ENCODE assay signal across 10 cellular contexts in the genomic region with DNA sequence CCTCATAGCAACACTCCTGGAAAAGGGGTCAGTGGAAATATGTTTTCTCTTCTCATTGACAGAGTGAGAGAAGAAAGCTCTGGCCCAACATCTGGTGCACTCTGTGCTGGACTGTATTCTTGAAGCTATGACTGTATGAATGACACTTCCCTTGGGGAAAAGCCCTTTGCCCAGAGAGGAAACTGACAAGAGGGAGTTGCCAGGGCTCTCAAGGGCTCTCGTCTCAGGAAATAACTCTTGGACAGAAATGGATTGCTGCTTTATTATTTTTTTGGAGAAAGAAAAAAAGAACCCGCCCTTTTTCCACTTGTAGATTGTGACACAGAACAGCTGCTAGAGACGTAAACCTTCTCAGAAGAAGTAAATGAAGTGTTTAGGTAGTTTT. TPM values are rescaled to one million over a fixed set of nuclear protein-coding genes. Genes with fewer than 3 reads are reported as not detected.
DNase-seq lines count a peak whose midpoint lies in the region; ATAC-seq and TF ChIP-seq lines count a peak whose summit lies in the region.
"Had no signal": no experiment of that assay in that cellular context is flagged by ENCODE, and none has a peak within 500 bp of the region (broad histone marks: within the 10 kb centered on the region; RNA-seq: fewer than 3 reads in every experiment).

No MANE protein-coding gene starts in this region.

- H3K36me3 ChIP-seq in GM23338 (ENCODE audit: insufficient read depth) = no peaks in the 10 kb centered on the region
- H3K36me3 ChIP-seq in spleen = no peaks in the 10 kb centered on the region

- H3K36me3 Mint-ChIP-seq in GM23338 (ENCODE audit: low read depth) = peaks cover 9% of the 10 kb centered on the region; the same call in 2 of the 3 replicates

- H3K27ac ChIP-seq in GM23338 (ENCODE audit: low read depth) = 0 out of 2 replicates have a peak overlapping the region, but pooled peaks have one; percentile 15
- peak overlapping the region; percentile 3 to 84 (median 76) for H3K27ac ChIP-seq in spleen

- no peak overlapping the region for H3K27ac Mint-ChIP-seq in GM23338

- peak in 1 of 3 donors; percentile 19 for TF ChIP-seq POLR2A in spleen (IDR thresholded peaks at IDR 0.05)

- H3K79me2 ChIP-seq in GM23338 (replicated peaks; ENCODE audit: insufficient read depth) = peaks cover 83% of the 10 kb centered on the region

- H4K20me1 ChIP-seq in GM23338 (replicated peaks; ENCODE audit: insufficient read depth) = no peaks in the 10 kb centered on the region

- H3K9me3 ChIP-seq in spleen = peaks cover 0 to 10% (median 0%) of the 10 kb centered on the region in 8 donors

- no peak overlapping the region for H3K4me3 Mint-ChIP-seq in GM23338

- 0 out of 2 replicates have a peak overlapping the region, but pooled peaks have one; percentile 64 for H3K4me2 ChIP-seq in GM23338

- H3K4me1 ChIP-seq in GM23338 (ENCODE audit: insufficient read depth) = peaks cover 66% of the 10 kb centered on the region
- H3K4me1 ChIP-seq in spleen = peaks cover 24 to 97% (median 72%) of the 10 kb centered on the region in 6 donors

- DNase-seq in GM23338 (ENCODE audit: low spot score) (no peak), NCI-H226 (peak; percentile 56), left ventricle myocardium superior (no peak), spleen (no peak), NCI-H146 (lab: John Stamatoyannopoulos, UW) (no peak)
- DNase-seq: activated CD4-positive, alpha-beta T cell treated with anti-CD3 and anti-CD28 coated beads, Interleukin-2, amount 50 U/mL, for 48 hours; central memory CD4-positive, alpha-beta T cell; OCI-M1 had no signal

- no peaks in the 10 kb centered on the region for H3K9me2 ChIP-seq in GM23338 (ENCODE audit: insufficient read depth)

- peaks cover 75% of the 10 kb centered on the region for H3K4me1 Mint-ChIP-seq in GM23338

- H3K4me3 ChIP-seq in GM23338 = no peak overlapping the region
- H3K4me3 ChIP-seq in spleen = peak overlapping the region in 1 of 8 donors; percentile 23

- peaks cover 3% of the 10 kb centered on the region for H3K27me3 Mint-ChIP-seq in GM23338 (ENCODE audit: insufficient read depth, low read depth, poor library complexity)

- H3K9me3 Mint-ChIP-seq in GM23338 = no peaks in the 10 kb centered on the region

- H2AFZ ChIP-seq in GM23338 = no peak overlapping the region

- WGBS in spleen, 5 donors = 15 to 22% (median 17%) methylated on average over 3 of the region's 3 CpGs

- H3K27me3 ChIP-seq in GM23338 (ENCODE audit: insufficient read depth) = no peaks in the 10 kb centered on the region
- no peaks in the 10 kb centered on the region for H3K27me3 ChIP-seq in spleen (replicated peaks in 1 of 7)

- H3F3A ChIP-seq in GM23338 (replicated peaks; ENCODE audit: low read depth) = no peaks in the 10 kb centered on the region

- no peak for TF ChIP-seq CTCF in GM23338 (conservative IDR thresholded peaks at IDR 0.05; ENCODE audit: low read depth in 2 of 2)
- no peak for TF ChIP-seq CTCF in spleen (IDR thresholded peaks at IDR 0.05 in 8 of 11, conservative IDR thresholded peaks at IDR 0.05 in 3 of 11)

- ATAC-seq in GM23338 (no peak), left ventricle myocardium superior (peak; percentile 94), GM19463 (IDR thresholded peaks at IDR 0.05; ENCODE audit: unreplicated experiment) (no peak), GM18861 (IDR thresholded peaks at IDR 0.05; ENCODE audit: unreplicated experiment) (no peak)

- intact Hi-C loops in left ventricle myocardium superior (cut with micrococcal nuclease) = no loop called here
- intact Hi-C loops in spleen (cut with DNase I; ENCODE audit: low total_unique reads) = no loop called here

TF ChIP-seq in GM23338, 12 proteins besides CTCF, POLR2A, EP300 and RAD21 (continues in another document):
- TF ChIP-seq, protein P1, sequence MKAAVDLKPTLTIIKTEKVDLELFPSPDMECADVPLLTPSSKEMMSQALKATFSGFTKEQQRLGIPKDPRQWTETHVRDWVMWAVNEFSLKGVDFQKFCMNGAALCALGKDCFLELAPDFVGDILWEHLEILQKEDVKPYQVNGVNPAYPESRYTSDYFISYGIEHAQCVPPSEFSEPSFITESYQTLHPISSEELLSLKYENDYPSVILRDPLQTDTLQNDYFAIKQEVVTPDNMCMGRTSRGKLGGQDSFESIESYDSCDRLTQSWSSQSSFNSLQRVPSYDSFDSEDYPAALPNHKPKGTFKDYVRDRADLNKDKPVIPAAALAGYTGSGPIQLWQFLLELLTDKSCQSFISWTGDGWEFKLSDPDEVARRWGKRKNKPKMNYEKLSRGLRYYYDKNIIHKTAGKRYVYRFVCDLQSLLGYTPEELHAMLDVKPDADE (IDR thresholded peaks at IDR 0.05) = no peak
- TF ChIP-seq NANOG (IDR thresholded peaks at IDR 0.05; ENCODE audit: borderline replicate concordance) = no peak
- TF ChIP-seq, protein P2, sequence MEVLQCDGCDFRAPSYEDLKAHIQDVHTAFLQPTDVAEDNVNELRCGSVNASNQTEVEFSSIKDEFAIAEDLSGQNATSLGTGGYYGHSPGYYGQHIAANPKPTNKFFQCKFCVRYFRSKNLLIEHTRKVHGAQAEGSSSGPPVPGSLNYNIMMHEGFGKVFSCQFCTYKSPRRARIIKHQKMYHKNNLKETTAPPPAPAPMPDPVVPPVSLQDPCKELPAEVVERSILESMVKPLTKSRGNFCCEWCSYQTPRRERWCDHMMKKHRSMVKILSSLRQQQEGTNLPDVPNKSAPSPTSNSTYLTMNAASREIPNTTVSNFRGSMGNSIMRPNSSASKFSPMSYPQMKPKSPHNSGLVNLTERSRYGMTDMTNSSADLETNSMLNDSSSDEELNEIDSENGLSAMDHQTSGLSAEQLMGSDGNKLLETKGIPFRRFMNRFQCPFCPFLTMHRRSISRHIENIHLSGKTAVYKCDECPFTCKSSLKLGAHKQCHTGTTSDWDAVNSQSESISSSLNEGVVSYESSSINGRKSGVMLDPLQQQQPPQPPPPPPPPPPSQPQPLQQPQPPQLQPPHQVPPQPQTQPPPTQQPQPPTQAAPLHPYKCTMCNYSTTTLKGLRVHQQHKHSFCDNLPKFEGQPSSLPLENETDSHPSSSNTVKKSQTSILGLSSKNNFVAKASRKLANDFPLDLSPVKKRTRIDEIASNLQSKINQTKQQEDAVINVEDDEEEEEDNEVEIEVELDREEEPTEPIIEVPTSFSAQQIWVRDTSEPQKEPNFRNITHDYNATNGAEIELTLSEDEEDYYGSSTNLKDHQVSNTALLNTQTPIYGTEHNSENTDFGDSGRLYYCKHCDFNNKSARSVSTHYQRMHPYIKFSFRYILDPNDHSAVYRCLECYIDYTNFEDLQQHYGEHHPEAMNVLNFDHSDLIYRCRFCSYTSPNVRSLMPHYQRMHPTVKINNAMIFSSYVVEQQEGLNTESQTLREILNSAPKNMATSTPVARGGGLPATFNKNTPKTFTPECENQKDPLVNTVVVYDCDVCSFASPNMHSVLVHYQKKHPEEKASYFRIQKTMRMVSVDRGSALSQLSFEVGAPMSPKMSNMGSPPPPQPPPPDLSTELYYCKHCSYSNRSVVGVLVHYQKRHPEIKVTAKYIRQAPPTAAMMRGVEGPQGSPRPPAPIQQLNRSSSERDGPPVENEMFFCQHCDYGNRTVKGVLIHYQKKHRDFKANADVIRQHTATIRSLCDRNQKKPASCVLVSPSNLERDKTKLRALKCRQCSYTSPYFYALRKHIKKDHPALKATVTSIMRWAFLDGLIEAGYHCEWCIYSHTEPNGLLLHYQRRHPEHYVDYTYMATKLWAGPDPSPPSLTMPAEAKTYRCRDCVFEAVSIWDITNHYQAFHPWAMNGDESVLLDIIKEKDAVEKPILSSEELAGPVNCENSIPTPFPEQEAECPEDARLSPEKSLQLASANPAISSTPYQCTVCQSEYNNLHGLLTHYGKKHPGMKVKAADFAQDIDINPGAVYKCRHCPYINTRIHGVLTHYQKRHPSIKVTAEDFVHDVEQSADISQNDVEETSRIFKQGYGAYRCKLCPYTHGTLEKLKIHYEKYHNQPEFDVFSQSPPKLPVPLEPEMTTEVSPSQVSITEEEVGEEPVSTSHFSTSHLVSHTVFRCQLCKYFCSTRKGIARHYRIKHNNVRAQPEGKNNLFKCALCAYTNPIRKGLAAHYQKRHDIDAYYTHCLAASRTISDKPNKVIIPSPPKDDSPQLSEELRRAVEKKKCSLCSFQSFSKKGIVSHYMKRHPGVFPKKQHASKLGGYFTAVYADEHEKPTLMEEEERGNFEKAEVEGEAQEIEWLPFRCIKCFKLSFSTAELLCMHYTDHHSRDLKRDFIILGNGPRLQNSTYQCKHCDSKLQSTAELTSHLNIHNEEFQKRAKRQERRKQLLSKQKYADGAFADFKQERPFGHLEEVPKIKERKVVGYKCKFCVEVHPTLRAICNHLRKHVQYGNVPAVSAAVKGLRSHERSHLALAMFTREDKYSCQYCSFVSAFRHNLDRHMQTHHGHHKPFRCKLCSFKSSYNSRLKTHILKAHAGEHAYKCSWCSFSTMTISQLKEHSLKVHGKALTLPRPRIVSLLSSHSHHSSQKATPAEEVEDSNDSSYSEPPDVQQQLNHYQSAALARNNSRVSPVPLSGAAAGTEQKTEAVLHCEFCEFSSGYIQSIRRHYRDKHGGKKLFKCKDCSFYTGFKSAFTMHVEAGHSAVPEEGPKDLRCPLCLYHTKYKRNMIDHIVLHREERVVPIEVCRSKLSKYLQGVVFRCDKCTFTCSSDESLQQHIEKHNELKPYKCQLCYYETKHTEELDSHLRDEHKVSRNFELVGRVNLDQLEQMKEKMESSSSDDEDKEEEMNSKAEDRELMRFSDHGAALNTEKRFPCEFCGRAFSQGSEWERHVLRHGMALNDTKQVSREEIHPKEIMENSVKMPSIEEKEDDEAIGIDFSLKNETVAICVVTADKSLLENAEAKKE (CRISPR knock-in tag; IDR thresholded peaks at IDR 0.05) = no peak
- no peak for TF ChIP-seq ZNF114 (CRISPR knock-in tag; IDR thresholded peaks at IDR 0.05)
- no peak for TF ChIP-seq EZH2 (IDR thresholded peaks at IDR 0.05; ENCODE audit: low read depth, unreplicated experiment)

RNA-seq across cellular contexts. Expression of a gene that starts 11.4 kb away (rescaled TPM):
- total RNA-seq in GM23338 (2014; rRNA removed; shearing (Covaris generic)) = 49.0 and 52.6 TPM in 2 replicates
- 25.2 and 25.6 TPM in 2 replicates for polyA plus RNA-seq in GM23338 (2016; fragmentation: Nextera tagmentation; extraction: Ambion mirVana)
- total RNA-seq in left ventricle myocardium superior = 53.4 TPM
- total RNA-seq in spleen = 100 to 1,000 TPM; 328 to 455 (median 371) TPM
- 10 to 100 TPM; 58.1 to 95.2 (median 90.3) TPM for polyA plus RNA-seq in spleen
